17 cellular contexts compared by ENCODE assay signal in the genomic region with DNA sequence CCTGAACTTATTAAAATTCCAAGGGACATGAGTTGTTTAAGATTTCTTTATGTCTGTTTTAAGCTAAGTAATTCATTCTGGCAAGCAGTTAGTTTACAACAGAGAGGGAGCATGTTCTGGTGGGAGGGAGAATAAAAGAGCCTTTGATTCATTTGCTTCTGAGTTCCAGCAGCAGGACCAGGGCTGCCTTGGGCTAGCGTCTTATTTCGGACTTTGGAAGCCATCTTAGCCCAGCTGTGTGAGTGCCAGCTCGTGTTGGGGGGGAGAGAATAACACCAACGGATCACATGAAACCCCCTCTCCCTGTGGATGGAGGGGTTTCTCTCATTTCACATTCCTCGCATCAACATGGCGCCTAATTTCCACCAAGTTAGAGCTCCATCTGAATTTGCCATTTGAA. TPM values are rescaled to one million over a fixed set of nuclear protein-coding genes. Genes with fewer than 3 reads are reported as not detected.
A peak's percentile ranks its signal among the peaks of the same experiment; 100 is the strongest.
DNase-seq lines count a peak whose midpoint lies in the region; ATAC-seq and TF ChIP-seq lines count a peak whose summit lies in the region.
"Had no signal": no experiment of that assay in that cellular context is flagged by ENCODE, and none has a peak within 500 bp of the region (broad histone marks: within the 10 kb centered on the region; RNA-seq: fewer than 3 reads in every experiment).

No MANE protein-coding gene starts in this region.

- no peak overlapping the region for H2BK12ac ChIP-seq in H9 (ENCODE audit: insufficient read length, low read depth, low read length)

- no peak overlapping the region for H2BK5ac ChIP-seq in H9 (ENCODE audit: insufficient read length, low read length)

- TF ChIP-seq CTCF in H9 (conservative IDR thresholded peaks at IDR 0.05) (no peak), chondrocyte (IDR thresholded peaks at IDR 0.05) (no peak), lung (IDR thresholded peaks at IDR 0.05; ENCODE audit: control extremely low read depth, extremely low read depth) (no peak), sigmoid colon (IDR thresholded peaks at IDR 0.05) (no peak), CD14-positive monocyte (IDR thresholded peaks at IDR 0.05) (no peak)

- H4K91ac ChIP-seq in H9 (ENCODE audit: insufficient read length, low read depth, low read length): no peak overlapping the region

- H3K4ac ChIP-seq in H9 (ENCODE audit: low read depth, low read length): no peak overlapping the region

- H3K14ac ChIP-seq in H9 (ENCODE audit: insufficient read depth, low read length): no peak overlapping the region

- H3T11ph ChIP-seq in H9 (ENCODE audit: low read length): no peak overlapping the region

- intact Hi-C loops in sigmoid colon (cut with DNase I) (no loop called here), CD14-positive monocyte (cut with micrococcal nuclease) (loop anchor here in 1 of 2 donors (10.0 kb wide), 1 partner anchor 171 kb away; a partner anchor contains a TSS)

- no peak for TF ChIP-seq EP300 in sigmoid colon (IDR thresholded peaks at IDR 0.05)

- no CpG with 5 or more reads among the region's 6 CpGs for WGBS in H9 (ENCODE audit: extremely low coverage, insufficient read length, low lambda C conversion rate)
- WGBS in lung, 2 donors: 78 to 90% methylated on average over 6 of the region's 6 CpGs
- WGBS in sigmoid colon, 2 donors: 88 to 90% methylated on average over 6 of the region's 6 CpGs

- peaks cover 30 to 34% of the 10 kb centered on the region in 2 experiments for H3K4me1 Mint-ChIP-seq in H9
- peaks cover 66% of the 10 kb centered on the region for H3K4me1 Mint-ChIP-seq in chondrocyte (ENCODE audit: low read depth)
- H3K4me1 Mint-ChIP-seq in CD14-positive monocyte: peaks cover 8% of the 10 kb centered on the region
- H3K4me1 Mint-ChIP-seq: stimulated activated effector memory CD8-positive, alpha-beta T cell treated with anti-CD3 and anti-CD28 coated beads, Interleukin-12 subunit alpha, Interleukin-12 subunit beta, amount 100 ng/mL, for 72 hours had no signal

- H2BK15ac ChIP-seq in H9 (ENCODE audit: low read depth, low read length): no peak overlapping the region

- H3K9me3 Mint-ChIP-seq in H9: no peaks in the 10 kb centered on the region
- H3K9me3 Mint-ChIP-seq in chondrocyte (ENCODE audit: low read depth): no peaks in the 10 kb centered on the region
- no peaks in the 10 kb centered on the region for H3K9me3 Mint-ChIP-seq in CD14-positive monocyte
- H3K9me3 Mint-ChIP-seq: stimulated activated effector memory CD8-positive, alpha-beta T cell treated with anti-CD3 and anti-CD28 coated beads, Interleukin-12 subunit alpha, Interleukin-12 subunit beta, amount 100 ng/mL, for 72 hours had no signal

- H3K4me3 ChIP-seq in lung (no peak overlapping the region), sigmoid colon (peak overlapping the region in 2 of 4 donors; percentile 1 to 2)
- H3K4me3 ChIP-seq: body of pancreas had no signal

- H3K27ac ChIP-seq in H9 (ENCODE audit: insufficient read length, low read depth, low read length) (no peak overlapping the region), lung (ENCODE audit: low read depth in 1 of 2, low read length in 1 of 2) (peak overlapping the region; percentile 83 to 88), sigmoid colon (peak overlapping the region in 3 of 4 donors; percentile 69 to 74 (median 71))
- H3K27ac ChIP-seq: foreskin keratinocyte had no signal

- H3K36me3 ChIP-seq in lung (ENCODE audit: control insufficient read depth in 2 of 2, insufficient read depth in 2 of 2, low read length in 2 of 2) (no peaks in the 10 kb centered on the region), sigmoid colon (no peaks in the 10 kb centered on the region)

- no peaks in the 10 kb centered on the region for H3K9me3 ChIP-seq in H9 (ENCODE audit: control insufficient read depth, low read depth, low read length)
- no peaks in the 10 kb centered on the region for H3K9me3 ChIP-seq in lung (ENCODE audit: control insufficient read depth in 2 of 2, insufficient read depth in 1 of 2, low read length in 1 of 2)
- no peaks in the 10 kb centered on the region for H3K9me3 ChIP-seq in sigmoid colon
- H3K9me3 ChIP-seq: body of pancreas had no signal

- no peak overlapping the region for H3K23ac ChIP-seq in H9 (ENCODE audit: insufficient read length, low read depth, low read length)

- H3K79me1 ChIP-seq in H9 (ENCODE audit: insufficient read depth, low read depth, low read length, poor library complexity, severe bottlenecking): peaks cover 4% of the 10 kb centered on the region

- no peak for DNase-seq in H9
- DNase-seq in chondrocyte (ENCODE audit: low spot score): no peak
- no peak for DNase-seq in lung (ENCODE audit: low spot score)
- DNase-seq in sigmoid colon: no peak
- DNase-seq in CD14-positive monocyte (ENCODE audit: low spot score): no peak
- no peak for DNase-seq in NCI-H2029 (lab: John Stamatoyannopoulos, UW)
- DNase-seq: activated CD8-positive, alpha-beta T cell treated with anti-CD3 and anti-CD28 coated beads, Interleukin-2, amount 10 ng/mL, durations not matched to agents 7 days and 5 days; body of pancreas; effector memory CD4-positive, alpha-beta T cell; foreskin keratinocyte; GOT3; islet precursor cell; NCI-H1105; NCI-H345 had no signal

- no peak overlapping the region for H2AK5ac ChIP-seq in H9 (ENCODE audit: insufficient read length, low read length)

- no peaks in the 10 kb centered on the region for H3K27me3 Mint-ChIP-seq in H9 (ENCODE audit: low read depth)
- H3K27me3 Mint-ChIP-seq in chondrocyte (ENCODE audit: low read depth): no peaks in the 10 kb centered on the region
- H3K27me3 Mint-ChIP-seq in CD14-positive monocyte (ENCODE audit: low read depth in 3 of 3): peaks cover 0 to 3% (median 0%) of the 10 kb centered on the region in 3 donors

- peaks cover 6% of the 10 kb centered on the region; the same call in 1 of the 2 replicates for H3K4me1 ChIP-seq in H9 (ENCODE audit: insufficient read depth, low read length)
- H3K4me1 ChIP-seq in lung (ENCODE audit: control insufficient read depth in 2 of 2, insufficient read depth in 2 of 2, low read length in 2 of 2): peaks cover 12 to 18% of the 10 kb centered on the region in 2 donors
- peaks cover 0 to 75% (median 46%) of the 10 kb centered on the region in 4 donors for H3K4me1 ChIP-seq in sigmoid colon

- H3K27me3 ChIP-seq in H9 (ENCODE audit: insufficient read depth, low read length) (no peaks in the 10 kb centered on the region), lung (ENCODE audit: control insufficient read depth, insufficient read depth) (no peaks in the 10 kb centered on the region), sigmoid colon (no peaks in the 10 kb centered on the region)
- H3K27me3 ChIP-seq: body of pancreas, foreskin keratinocyte had no signal

- H3K23me2 ChIP-seq in H9 (ENCODE audit: insufficient read length, low read depth, low read length, poor library complexity, severe bottlenecking): no peaks in the 10 kb centered on the region

- H4K5ac ChIP-seq in H9 (ENCODE audit: insufficient read length, low read depth, low read length): no peak overlapping the region

- peaks cover 3% of the 10 kb centered on the region; the same call in 1 of the 2 replicates for H3K79me2 ChIP-seq in H9 (ENCODE audit: insufficient read depth, low read length)

- H3K18ac ChIP-seq in H9 (ENCODE audit: insufficient read length, low read depth, low read length): no peak overlapping the region

- no peaks in the 10 kb centered on the region for H4K20me1 ChIP-seq in H9 (ENCODE audit: control insufficient read depth, insufficient read depth, insufficient read length)

- no peak for TF ChIP-seq POLR2A in sigmoid colon (IDR thresholded peaks at IDR 0.05)

- H3K56ac ChIP-seq in H9 (ENCODE audit: insufficient read length, low read depth, low read length): no peak overlapping the region

- no peak overlapping the region for H4K8ac ChIP-seq in H9 (replicated peaks; ENCODE audit: insufficient read length, low read depth, low read length)

- H3K4me3 Mint-ChIP-seq in H9 (0 out of 5 replicates have a peak overlapping the region, but pooled peaks of 1 of the 2 experiments have one; percentile 36), chondrocyte (ENCODE audit: unreplicated experiment) (no peak overlapping the region), CD14-positive monocyte (no peak overlapping the region)
- H3K4me3 Mint-ChIP-seq: activated CD8-positive, alpha-beta T cell treated with anti-CD3 and anti-CD28 coated beads, Interleukin-2, amount 10 ng/mL, durations not matched to agents 7 days and 5 days; stimulated activated effector memory CD8-positive, alpha-beta T cell treated with anti-CD3 and anti-CD28 coated beads, Interleukin-12 subunit alpha, Interleukin-12 subunit beta, amount 100 ng/mL, for 72 hours had no signal

- H2BK120ac ChIP-seq in H9 (ENCODE audit: low read depth, low read length, poor library complexity, severe bottlenecking): no peak overlapping the region

- peak overlapping the region; percentile 68 to 82 (median 82); a peak in 4 of 7 replicates for H3K27ac Mint-ChIP-seq in H9
- H3K27ac Mint-ChIP-seq in chondrocyte (ENCODE audit: unreplicated experiment): peak overlapping the region; percentile 49
- H3K27ac Mint-ChIP-seq in CD14-positive monocyte: peak overlapping the region in 1 of 7 donors; percentile 47
- H3K27ac Mint-ChIP-seq: activated CD8-positive, alpha-beta T cell treated with anti-CD3 and anti-CD28 coated beads, Interleukin-2, amount 10 ng/mL, durations not matched to agents 7 days and 5 days; stimulated activated effector memory CD8-positive, alpha-beta T cell treated with anti-CD3 and anti-CD28 coated beads, Interleukin-12 subunit alpha, Interleukin-12 subunit beta, amount 100 ng/mL, for 72 hours had no signal

- no peak overlapping the region for H2BK20ac ChIP-seq in H9 (ENCODE audit: low read depth, low read length, poor library complexity, severe bottlenecking)

- H3K9ac ChIP-seq in H9 (ENCODE audit: extremely low read depth, insufficient read length, low read length): no peak overlapping the region

- H3K36me3 Mint-ChIP-seq in H9 (ENCODE audit: insufficient read depth in 1 of 3, low read depth in 3 of 3) (peaks cover 0 to 7% (median 4%) of the 10 kb centered on the region in 3 experiments; a peak in 3 of 7 replicates), chondrocyte (ENCODE audit: low read depth) (no peaks in the 10 kb centered on the region), CD14-positive monocyte (peaks cover 2 to 5% of the 10 kb centered on the region in 2 donors)
- H3K36me3 Mint-ChIP-seq: stimulated activated effector memory CD8-positive, alpha-beta T cell treated with anti-CD3 and anti-CD28 coated beads, Interleukin-12 subunit alpha, Interleukin-12 subunit beta, amount 100 ng/mL, for 72 hours had no signal

- no peak overlapping the region for H3K4me2 ChIP-seq in H9 (ENCODE audit: insufficient read depth, insufficient read length, low read length)

- ATAC-seq in lung (ENCODE audit: insufficient read depth, low FRiP score) (no peak), HG03280 (IDR thresholded peaks at IDR 0.05; ENCODE audit: unreplicated experiment) (no peak), GM21390 (IDR thresholded peaks at IDR 0.05; ENCODE audit: unreplicated experiment) (no peak)
- ATAC-seq: activated CD8-positive, alpha-beta T cell treated with anti-CD3 and anti-CD28 coated beads, Interleukin-2, amount 10 ng/mL, durations not matched to agents 7 days and 5 days; body of pancreas; foreskin keratinocyte; stimulated activated effector memory CD8-positive, alpha-beta T cell treated with anti-CD3 and anti-CD28 coated beads, Interleukin-12 subunit alpha, Interleukin-12 subunit beta, amount 100 ng/mL, for 72 hours had no signal

- no peak overlapping the region for H2AFZ ChIP-seq in H9 (ENCODE audit: low read length)

RNA-seq across cellular contexts. Expression of a gene that starts 7.3 kb away (rescaled TPM):
- total RNA-seq in H9 (2021) (13.8 and 15.3 TPM in 2 replicates), chondrocyte (30.1 to 52.2 TPM (median 33.2 TPM) in 3 replicates), lung (100 to 1,000 TPM in 1 of 2 donors, 10 to 100 TPM in 1; 38.6 to 138 TPM), sigmoid colon (10 to 100 TPM; 44.1 to 71.6 (median 62.4) TPM)
- polyA plus RNA-seq in lung (1 to 10 TPM; 6.4 to 6.6 TPM), sigmoid colon (10 to 100 TPM; 10.0 to 13.2 (median 11.4) TPM), CD14-positive monocyte (under 1 TPM; 0.55 to 0.69 TPM)
